ENCODE assay signal across 1 cellular context in the genomic region with DNA sequence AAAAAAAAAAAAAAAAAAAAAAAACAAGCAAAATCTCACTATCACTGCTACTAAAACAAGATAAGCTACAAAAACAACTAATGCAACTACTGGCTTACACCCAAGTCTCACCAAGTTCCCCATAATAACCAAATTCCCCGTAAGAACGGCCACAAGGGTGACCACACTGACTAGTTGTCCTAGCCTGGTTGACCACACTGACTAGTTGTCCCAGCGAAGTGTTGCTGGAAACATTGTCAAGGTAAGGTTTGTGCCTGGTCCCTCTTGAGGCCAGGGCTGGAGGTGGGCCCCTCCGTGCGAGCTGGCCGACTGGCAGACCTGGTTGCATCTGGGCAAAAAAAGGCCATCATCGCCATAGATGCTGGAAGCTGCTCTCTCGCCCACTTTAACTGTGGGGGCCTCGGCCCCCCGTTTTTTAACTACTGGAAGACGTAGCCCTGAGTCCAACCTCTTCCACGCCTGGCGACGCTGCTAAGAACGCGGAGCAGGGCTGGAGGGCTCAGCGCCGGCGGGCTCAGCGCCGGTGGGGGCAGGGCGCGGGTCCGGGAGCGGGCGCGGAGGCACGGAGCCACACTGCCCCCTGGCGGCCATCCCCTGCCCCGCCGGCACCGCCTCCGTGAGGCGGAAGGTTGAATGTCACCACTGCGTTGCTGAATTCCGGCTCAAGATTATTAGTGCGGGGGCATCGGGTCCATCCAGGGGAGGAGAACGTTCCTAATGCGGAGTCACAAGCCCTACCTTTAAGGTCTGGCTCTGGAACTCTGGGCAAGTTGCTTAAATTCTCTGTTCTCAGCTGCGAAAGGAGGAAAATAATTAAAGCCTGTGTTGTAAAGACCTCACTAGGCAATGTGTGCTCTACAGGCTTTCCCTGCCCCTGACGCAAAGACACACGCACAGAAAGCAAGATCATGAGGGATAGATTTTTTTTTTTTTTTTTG.
A peak's percentile ranks its signal among the peaks of the same experiment; 100 is the strongest.
TF ChIP-seq lines count a peak whose summit lies in the region.

No MANE protein-coding gene starts in this region.

TF ChIP-seq in HepG2, 621 proteins besides CTCF, POLR2A, EP300 and RAD21 (continued from another document and continues in another):
- TF ChIP-seq, protein P1, sequence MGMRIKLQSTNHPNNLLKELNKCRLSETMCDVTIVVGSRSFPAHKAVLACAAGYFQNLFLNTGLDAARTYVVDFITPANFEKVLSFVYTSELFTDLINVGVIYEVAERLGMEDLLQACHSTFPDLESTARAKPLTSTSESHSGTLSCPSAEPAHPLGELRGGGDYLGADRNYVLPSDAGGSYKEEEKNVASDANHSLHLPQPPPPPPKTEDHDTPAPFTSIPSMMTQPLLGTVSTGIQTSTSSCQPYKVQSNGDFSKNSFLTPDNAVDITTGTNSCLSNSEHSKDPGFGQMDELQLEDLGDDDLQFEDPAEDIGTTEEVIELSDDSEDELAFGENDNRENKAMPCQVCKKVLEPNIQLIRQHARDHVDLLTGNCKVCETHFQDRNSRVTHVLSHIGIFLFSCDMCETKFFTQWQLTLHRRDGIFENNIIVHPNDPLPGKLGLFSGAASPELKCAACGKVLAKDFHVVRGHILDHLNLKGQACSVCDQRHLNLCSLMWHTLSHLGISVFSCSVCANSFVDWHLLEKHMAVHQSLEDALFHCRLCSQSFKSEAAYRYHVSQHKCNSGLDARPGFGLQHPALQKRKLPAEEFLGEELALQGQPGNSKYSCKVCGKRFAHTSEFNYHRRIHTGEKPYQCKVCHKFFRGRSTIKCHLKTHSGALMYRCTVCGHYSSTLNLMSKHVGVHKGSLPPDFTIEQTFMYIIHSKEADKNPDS (CRISPR knock-in tag; IDR thresholded peaks at IDR 0.05), result no peak
- no peak for TF ChIP-seq HMG20B (CRISPR knock-in tag; conservative IDR thresholded peaks at IDR 0.05)
- no peak for TF ChIP-seq SRSF9 (IDR thresholded peaks at IDR 0.05; ENCODE audit: borderline replicate concordance, insufficient read depth, low read depth, low read length, poor library complexity, severe bottlenecking)
- TF ChIP-seq SIX4 (CRISPR knock-in tag; IDR thresholded peaks at IDR 0.05), result no peak; the same call in 1 of the 2 replicates
- peak; percentile 57 for TF ChIP-seq ZMYM4 (CRISPR knock-in tag; IDR thresholded peaks at IDR 0.05)
- TF ChIP-seq, protein P2, sequence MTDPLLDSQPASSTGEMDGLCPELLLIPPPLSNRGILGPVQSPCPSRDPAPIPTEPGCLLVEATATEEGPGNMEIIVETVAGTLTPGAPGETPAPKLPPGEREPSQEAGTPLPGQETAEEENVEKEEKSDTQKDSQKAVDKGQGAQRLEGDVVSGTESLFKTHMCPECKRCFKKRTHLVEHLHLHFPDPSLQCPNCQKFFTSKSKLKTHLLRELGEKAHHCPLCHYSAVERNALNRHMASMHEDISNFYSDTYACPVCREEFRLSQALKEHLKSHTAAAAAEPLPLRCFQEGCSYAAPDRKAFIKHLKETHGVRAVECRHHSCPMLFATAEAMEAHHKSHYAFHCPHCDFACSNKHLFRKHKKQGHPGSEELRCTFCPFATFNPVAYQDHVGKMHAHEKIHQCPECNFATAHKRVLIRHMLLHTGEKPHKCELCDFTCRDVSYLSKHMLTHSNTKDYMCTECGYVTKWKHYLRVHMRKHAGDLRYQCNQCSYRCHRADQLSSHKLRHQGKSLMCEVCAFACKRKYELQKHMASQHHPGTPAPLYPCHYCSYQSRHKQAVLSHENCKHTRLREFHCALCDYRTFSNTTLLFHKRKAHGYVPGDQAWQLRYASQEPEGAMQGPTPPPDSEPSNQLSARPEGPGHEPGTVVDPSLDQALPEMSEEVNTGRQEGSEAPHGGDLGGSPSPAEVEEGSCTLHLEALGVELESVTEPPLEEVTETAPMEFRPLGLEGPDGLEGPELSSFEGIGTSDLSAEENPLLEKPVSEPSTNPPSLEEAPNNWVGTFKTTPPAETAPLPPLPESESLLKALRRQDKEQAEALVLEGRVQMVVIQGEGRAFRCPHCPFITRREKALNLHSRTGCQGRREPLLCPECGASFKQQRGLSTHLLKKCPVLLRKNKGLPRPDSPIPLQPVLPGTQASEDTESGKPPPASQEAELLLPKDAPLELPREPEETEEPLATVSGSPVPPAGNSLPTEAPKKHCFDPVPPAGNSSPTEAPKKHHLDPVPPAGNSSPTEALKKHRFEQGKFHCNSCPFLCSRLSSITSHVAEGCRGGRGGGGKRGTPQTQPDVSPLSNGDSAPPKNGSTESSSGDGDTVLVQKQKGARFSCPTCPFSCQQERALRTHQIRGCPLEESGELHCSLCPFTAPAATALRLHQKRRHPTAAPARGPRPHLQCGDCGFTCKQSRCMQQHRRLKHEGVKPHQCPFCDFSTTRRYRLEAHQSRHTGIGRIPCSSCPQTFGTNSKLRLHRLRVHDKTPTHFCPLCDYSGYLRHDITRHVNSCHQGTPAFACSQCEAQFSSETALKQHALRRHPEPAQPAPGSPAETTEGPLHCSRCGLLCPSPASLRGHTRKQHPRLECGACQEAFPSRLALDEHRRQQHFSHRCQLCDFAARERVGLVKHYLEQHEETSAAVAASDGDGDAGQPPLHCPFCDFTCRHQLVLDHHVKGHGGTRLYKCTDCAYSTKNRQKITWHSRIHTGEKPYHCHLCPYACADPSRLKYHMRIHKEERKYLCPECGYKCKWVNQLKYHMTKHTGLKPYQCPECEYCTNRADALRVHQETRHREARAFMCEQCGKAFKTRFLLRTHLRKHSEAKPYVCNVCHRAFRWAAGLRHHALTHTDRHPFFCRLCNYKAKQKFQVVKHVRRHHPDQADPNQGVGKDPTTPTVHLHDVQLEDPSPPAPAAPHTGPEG (CRISPR knock-in tag; IDR thresholded peaks at IDR 0.05), result 0 out of 2 replicates have a peak, but pooled peaks have one; percentile 39
- TF ChIP-seq, protein P3, sequence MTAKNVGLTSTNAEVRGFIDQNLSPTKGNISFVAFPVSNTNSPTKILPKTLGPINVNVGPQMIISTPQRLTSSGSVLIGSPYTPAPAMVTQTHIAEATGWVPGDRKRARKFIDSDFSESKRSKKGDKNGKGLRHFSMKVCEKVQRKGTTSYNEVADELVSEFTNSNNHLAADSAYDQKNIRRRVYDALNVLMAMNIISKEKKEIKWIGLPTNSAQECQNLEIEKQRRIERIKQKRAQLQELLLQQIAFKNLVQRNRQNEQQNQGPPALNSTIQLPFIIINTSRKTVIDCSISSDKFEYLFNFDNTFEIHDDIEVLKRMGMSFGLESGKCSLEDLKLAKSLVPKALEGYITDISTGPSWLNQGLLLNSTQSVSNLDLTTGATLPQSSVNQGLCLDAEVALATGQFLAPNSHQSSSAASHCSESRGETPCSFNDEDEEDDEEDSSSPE (CRISPR knock-in tag; IDR thresholded peaks at IDR 0.05), result 0 out of 2 replicates have a peak, but pooled peaks have one; percentile 28
- TF ChIP-seq ZNF33B (CRISPR knock-in tag; IDR thresholded peaks at IDR 0.05), result no peak
- TF ChIP-seq ZMAT3 (CRISPR knock-in tag; conservative IDR thresholded peaks at IDR 0.05), result 0 out of 2 replicates have a peak, but pooled peaks have one; percentile 34
- TF ChIP-seq MAFF (IDR thresholded peaks at IDR 0.05; ENCODE audit: low read depth, low read length), result no peak
- TF ChIP-seq, protein P4, sequence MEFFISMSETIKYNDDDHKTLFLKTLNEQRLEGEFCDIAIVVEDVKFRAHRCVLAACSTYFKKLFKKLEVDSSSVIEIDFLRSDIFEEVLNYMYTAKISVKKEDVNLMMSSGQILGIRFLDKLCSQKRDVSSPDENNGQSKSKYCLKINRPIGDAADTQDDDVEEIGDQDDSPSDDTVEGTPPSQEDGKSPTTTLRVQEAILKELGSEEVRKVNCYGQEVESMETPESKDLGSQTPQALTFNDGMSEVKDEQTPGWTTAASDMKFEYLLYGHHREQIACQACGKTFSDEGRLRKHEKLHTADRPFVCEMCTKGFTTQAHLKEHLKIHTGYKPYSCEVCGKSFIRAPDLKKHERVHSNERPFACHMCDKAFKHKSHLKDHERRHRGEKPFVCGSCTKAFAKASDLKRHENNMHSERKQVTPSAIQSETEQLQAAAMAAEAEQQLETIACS (CRISPR knock-in tag; IDR thresholded peaks at IDR 0.05), result no peak
- TF ChIP-seq, protein P5, sequence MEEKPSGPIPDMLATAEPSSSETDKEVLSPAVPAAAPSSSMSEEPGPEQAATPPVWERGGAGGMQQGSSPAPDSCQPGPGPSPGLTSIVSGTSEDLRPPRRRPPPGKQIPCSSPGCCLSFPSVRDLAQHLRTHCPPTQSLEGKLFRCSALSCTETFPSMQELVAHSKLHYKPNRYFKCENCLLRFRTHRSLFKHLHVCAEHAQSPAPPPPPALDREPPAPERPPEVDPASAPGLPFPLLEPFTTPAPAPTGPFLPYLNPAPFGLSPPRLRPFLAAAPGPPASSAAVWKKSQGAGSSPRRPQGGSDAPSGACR (CRISPR knock-in tag; IDR thresholded peaks at IDR 0.05), result no peak
- no peak for TF ChIP-seq NPAS2 (CRISPR knock-in tag; IDR thresholded peaks at IDR 0.05; ENCODE audit: borderline replicate concordance)
- no peak for TF ChIP-seq ATF1 (CRISPR knock-in tag; IDR thresholded peaks at IDR 0.05)
- TF ChIP-seq BRCA1 (CRISPR knock-in tag; IDR thresholded peaks at IDR 0.05), result no peak
- TF ChIP-seq DPF2 (CRISPR knock-in tag; IDR thresholded peaks at IDR 0.05; ENCODE audit: borderline replicate concordance, low read depth), result no peak
- TF ChIP-seq NFE2L1 (CRISPR knock-in tag; IDR thresholded peaks at IDR 0.05; ENCODE audit: borderline replicate concordance), result no peak
- TF ChIP-seq TEAD2 (CRISPR knock-in tag; IDR thresholded peaks at IDR 0.05), result no peak
- TF ChIP-seq ZBTB8A (CRISPR knock-in tag; IDR thresholded peaks at IDR 0.05; ENCODE audit: borderline replicate concordance, low read depth), result no peak
- no peak for TF ChIP-seq ZNF121 (CRISPR knock-in tag; IDR thresholded peaks at IDR 0.05)
- no peak for TF ChIP-seq ZNF296 (CRISPR knock-in tag; conservative IDR thresholded peaks at IDR 0.05)
- no peak for TF ChIP-seq MIER2 (CRISPR knock-in tag; IDR thresholded peaks at IDR 0.05)
- TF ChIP-seq, protein P6, sequence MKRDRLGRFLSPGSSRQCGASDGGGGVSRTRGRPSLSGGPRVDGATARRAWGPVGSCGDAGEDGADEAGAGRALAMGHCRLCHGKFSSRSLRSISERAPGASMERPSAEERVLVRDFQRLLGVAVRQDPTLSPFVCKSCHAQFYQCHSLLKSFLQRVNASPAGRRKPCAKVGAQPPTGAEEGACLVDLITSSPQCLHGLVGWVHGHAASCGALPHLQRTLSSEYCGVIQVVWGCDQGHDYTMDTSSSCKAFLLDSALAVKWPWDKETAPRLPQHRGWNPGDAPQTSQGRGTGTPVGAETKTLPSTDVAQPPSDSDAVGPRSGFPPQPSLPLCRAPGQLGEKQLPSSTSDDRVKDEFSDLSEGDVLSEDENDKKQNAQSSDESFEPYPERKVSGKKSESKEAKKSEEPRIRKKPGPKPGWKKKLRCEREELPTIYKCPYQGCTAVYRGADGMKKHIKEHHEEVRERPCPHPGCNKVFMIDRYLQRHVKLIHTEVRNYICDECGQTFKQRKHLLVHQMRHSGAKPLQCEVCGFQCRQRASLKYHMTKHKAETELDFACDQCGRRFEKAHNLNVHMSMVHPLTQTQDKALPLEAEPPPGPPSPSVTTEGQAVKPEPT (CRISPR knock-in tag; IDR thresholded peaks at IDR 0.05; ENCODE audit: low read depth), result no peak
- no peak for TF ChIP-seq ZNF615 (CRISPR knock-in tag; IDR thresholded peaks at IDR 0.05; ENCODE audit: borderline replicate concordance)
- TF ChIP-seq, protein P7, sequence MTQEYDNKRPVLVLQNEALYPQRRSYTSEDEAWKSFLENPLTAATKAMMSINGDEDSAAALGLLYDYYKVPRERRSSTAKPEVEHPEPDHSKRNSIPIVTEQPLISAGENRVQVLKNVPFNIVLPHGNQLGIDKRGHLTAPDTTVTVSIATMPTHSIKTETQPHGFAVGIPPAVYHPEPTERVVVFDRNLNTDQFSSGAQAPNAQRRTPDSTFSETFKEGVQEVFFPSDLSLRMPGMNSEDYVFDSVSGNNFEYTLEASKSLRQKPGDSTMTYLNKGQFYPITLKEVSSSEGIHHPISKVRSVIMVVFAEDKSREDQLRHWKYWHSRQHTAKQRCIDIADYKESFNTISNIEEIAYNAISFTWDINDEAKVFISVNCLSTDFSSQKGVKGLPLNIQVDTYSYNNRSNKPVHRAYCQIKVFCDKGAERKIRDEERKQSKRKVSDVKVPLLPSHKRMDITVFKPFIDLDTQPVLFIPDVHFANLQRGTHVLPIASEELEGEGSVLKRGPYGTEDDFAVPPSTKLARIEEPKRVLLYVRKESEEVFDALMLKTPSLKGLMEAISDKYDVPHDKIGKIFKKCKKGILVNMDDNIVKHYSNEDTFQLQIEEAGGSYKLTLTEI (CRISPR knock-in tag; conservative IDR thresholded peaks at IDR 0.05), result no peak
- TF ChIP-seq ZNF672 (CRISPR knock-in tag; IDR thresholded peaks at IDR 0.05), result no peak
- no peak for TF ChIP-seq ZNF30 (CRISPR knock-in tag; IDR thresholded peaks at IDR 0.05)
- TF ChIP-seq DNMT1 (CRISPR knock-in tag; IDR thresholded peaks at IDR 0.05), result 0 out of 2 replicates have a peak, but pooled peaks have one; percentile 39
- TF ChIP-seq, protein P8, sequence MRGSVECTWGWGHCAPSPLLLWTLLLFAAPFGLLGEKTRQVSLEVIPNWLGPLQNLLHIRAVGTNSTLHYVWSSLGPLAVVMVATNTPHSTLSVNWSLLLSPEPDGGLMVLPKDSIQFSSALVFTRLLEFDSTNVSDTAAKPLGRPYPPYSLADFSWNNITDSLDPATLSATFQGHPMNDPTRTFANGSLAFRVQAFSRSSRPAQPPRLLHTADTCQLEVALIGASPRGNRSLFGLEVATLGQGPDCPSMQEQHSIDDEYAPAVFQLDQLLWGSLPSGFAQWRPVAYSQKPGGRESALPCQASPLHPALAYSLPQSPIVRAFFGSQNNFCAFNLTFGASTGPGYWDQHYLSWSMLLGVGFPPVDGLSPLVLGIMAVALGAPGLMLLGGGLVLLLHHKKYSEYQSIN (CRISPR knock-in tag; IDR thresholded peaks at IDR 0.05; ENCODE audit: borderline replicate concordance), result no peak
- TF ChIP-seq RBM22 (optimal IDR thresholded peaks at IDR 0.05; ENCODE audit: low read length), result no peak
- TF ChIP-seq, protein P9, sequence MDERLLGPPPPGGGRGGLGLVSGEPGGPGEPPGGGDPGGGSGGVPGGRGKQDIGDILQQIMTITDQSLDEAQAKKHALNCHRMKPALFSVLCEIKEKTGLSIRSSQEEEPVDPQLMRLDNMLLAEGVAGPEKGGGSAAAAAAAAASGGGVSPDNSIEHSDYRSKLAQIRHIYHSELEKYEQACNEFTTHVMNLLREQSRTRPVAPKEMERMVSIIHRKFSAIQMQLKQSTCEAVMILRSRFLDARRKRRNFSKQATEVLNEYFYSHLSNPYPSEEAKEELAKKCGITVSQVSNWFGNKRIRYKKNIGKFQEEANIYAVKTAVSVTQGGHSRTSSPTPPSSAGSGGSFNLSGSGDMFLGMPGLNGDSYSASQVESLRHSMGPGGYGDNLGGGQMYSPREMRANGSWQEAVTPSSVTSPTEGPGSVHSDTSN (CRISPR knock-in tag; IDR thresholded peaks at IDR 0.05), result no peak
- peak; percentile 37; the same call in 1 of the 2 replicates for TF ChIP-seq ZFY (CRISPR knock-in tag; IDR thresholded peaks at IDR 0.05)
- TF ChIP-seq, protein P10, sequence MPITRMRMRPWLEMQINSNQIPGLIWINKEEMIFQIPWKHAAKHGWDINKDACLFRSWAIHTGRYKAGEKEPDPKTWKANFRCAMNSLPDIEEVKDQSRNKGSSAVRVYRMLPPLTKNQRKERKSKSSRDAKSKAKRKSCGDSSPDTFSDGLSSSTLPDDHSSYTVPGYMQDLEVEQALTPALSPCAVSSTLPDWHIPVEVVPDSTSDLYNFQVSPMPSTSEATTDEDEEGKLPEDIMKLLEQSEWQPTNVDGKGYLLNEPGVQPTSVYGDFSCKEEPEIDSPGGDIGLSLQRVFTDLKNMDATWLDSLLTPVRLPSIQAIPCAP (CRISPR knock-in tag; IDR thresholded peaks at IDR 0.05; ENCODE audit: low read depth), result no peak
- TF ChIP-seq, protein P11, sequence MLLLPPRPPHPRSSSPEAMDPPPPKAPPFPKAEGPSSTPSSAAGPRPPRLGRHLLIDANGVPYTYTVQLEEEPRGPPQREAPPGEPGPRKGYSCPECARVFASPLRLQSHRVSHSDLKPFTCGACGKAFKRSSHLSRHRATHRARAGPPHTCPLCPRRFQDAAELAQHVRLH (CRISPR knock-in tag; IDR thresholded peaks at IDR 0.05; ENCODE audit: borderline replicate concordance, low read depth), result 0 out of 2 replicates have a peak, but pooled peaks have one; percentile 34
- TF ChIP-seq JDP2 (CRISPR knock-in tag; IDR thresholded peaks at IDR 0.05; ENCODE audit: borderline replicate concordance), result no peak
